31 cellular contexts compared by ENCODE assay signal in genomic region chr2:150762571-150762970, GRCh38.
"Had no signal": no experiment of that assay in that cellular context is flagged by ENCODE, and none has a peak within 500 bp of the region (broad histone marks: within the 10 kb centered on the region; RNA-seq: fewer than 3 reads in every experiment).

No MANE protein-coding gene starts in this region.

- H3K4me1 Mint-ChIP-seq: activated CD4-positive, alpha-beta memory T cell treated with anti-CD3 and anti-CD28 coated beads, Interleukin-2, amount 10 ng/mL, durations not matched to agents 7 days and 5 days; activated CD4-positive, alpha-beta T cell treated with anti-CD3 and anti-CD28 coated beads, Interleukin-2, amount 10 ng/mL, durations not matched to agents 7 days and 5 days; activated naive CD4-positive, alpha-beta T cell treated with anti-CD3 and anti-CD28 coated beads, Interleukin-2, amount 10 ng/mL, durations not matched to agents 7 days and 5 days; activated naive CD8-positive, alpha-beta T cell treated with anti-CD3 and anti-CD28 coated beads, Interleukin-2, amount 10 ng/mL, durations not matched to agents 7 days and 5 days; central memory CD8-positive, alpha-beta T cell had no signal

- H3K27ac ChIP-seq: ascending aorta, brain microvascular endothelial cell, coronary artery, dorsolateral prefrontal cortex, esophagus muscularis mucosa, foreskin keratinocyte, gastrocnemius medialis, heart left ventricle had no signal

- H3K36me3 Mint-ChIP-seq: activated naive CD4-positive, alpha-beta T cell treated with anti-CD3 and anti-CD28 coated beads, Interleukin-2, amount 10 ng/mL, durations not matched to agents 7 days and 5 days; activated naive CD4-positive, alpha-beta T cell treated with anti-CD3 and anti-CD28 coated beads, Interleukin-2, amount 50 U/mL, for 72 hours; activated naive CD8-positive, alpha-beta T cell treated with anti-CD3 and anti-CD28 coated beads, Interleukin-2, amount 10 ng/mL, durations not matched to agents 7 days and 5 days had no signal

- H3K27me3 Mint-ChIP-seq: activated CD4-positive, alpha-beta memory T cell treated with anti-CD3 and anti-CD28 coated beads, Interleukin-2, amount 10 ng/mL, durations not matched to agents 7 days and 5 days; activated CD4-positive, alpha-beta T cell treated with anti-CD3 and anti-CD28 coated beads, Interleukin-2, amount 10 ng/mL, durations not matched to agents 7 days and 5 days; activated naive CD4-positive, alpha-beta T cell treated with anti-CD3 and anti-CD28 coated beads, Interleukin-2, amount 10 ng/mL, durations not matched to agents 7 days and 5 days; activated naive CD8-positive, alpha-beta T cell treated with anti-CD3 and anti-CD28 coated beads, Interleukin-2, amount 10 ng/mL, durations not matched to agents 7 days and 5 days; activated T-cell treated with anti-CD3 and anti-CD28 coated beads, Interleukin-2, amount 50 U/mL, for 24 hours; central memory CD8-positive, alpha-beta T cell; dendritic cell treated with granulocyte-macrophage colony-stimulating factor and Interleukin-4, amounts not matched to agents 40 ng/mL and 50 ng/mL, for 4 days had no signal

- H3K4me1 ChIP-seq: esophagus muscularis mucosa, foreskin keratinocyte, gastrocnemius medialis, heart left ventricle had no signal

- FAIRE-seq: bronchial epithelial cell had no signal

- H3K9me3 ChIP-seq: ascending aorta, esophagus muscularis mucosa, gastrocnemius medialis, heart left ventricle had no signal

- DNase-seq: activated CD4-positive, alpha-beta memory T cell treated with anti-CD3 and anti-CD28 coated beads, Interleukin-2, amount 10 ng/mL, durations not matched to agents 7 days and 5 days; activated CD4-positive, alpha-beta T cell treated with anti-CD3 and anti-CD28 coated beads for 4 hours; activated CD4-positive, alpha-beta T cell treated with anti-CD3 and anti-CD28 coated beads, Interleukin-2, amount 10 ng/mL, durations not matched to agents 7 days and 5 days; activated CD4-positive, alpha-beta T cell treated with anti-CD3 and anti-CD28 coated beads, Interleukin-2, amount 50 U/mL, for 4 hours; activated CD4-positive, CD25-positive, alpha-beta regulatory T cell; activated CD4-positive, CD25-positive, alpha-beta regulatory T cell treated with anti-CD3 and anti-CD28 coated beads, Interleukin-2, amount 50 U/mL, for 72 hours; activated CD8-positive, alpha-beta memory T cell treated with anti-CD3 and anti-CD28 coated beads, Interleukin-2, amount 50 U/mL, for 48 hours; activated gamma-delta T cell; activated naive CD4-positive, alpha-beta T cell; activated naive CD4-positive, alpha-beta T cell treated with anti-CD3 and anti-CD28 coated beads, Interleukin-2, amount 10 ng/mL, durations not matched to agents 7 days and 5 days; activated naive CD8-positive, alpha-beta T cell treated with anti-CD3 and anti-CD28 coated beads, Interleukin-2, amount 10 ng/mL, durations not matched to agents 7 days and 5 days; activated T-cell treated with anti-CD3 and anti-CD28 coated beads for 4 hours; activated T-cell treated with anti-CD3 and anti-CD28 coated beads, Interleukin-2, amount 50 U/mL, for 24 hours; activated T-cell treated with anti-CD3 and anti-CD28 coated beads, Interleukin-2, amount 50 U/mL, for 72 hours; brain microvascular endothelial cell; dorsolateral prefrontal cortex; effector memory CD4-positive, alpha-beta T cell; endodermal cell; erythroblast; foreskin keratinocyte; gastrocnemius medialis; glutamatergic neuron; heart left ventricle; T-helper 2 cell had no signal

- H3K9me3 Mint-ChIP-seq: activated CD4-positive, alpha-beta T cell treated with anti-CD3 and anti-CD28 coated beads, Interleukin-2, amount 10 ng/mL, durations not matched to agents 7 days and 5 days; activated naive CD4-positive, alpha-beta T cell treated with anti-CD3 and anti-CD28 coated beads, Interleukin-2, amount 10 ng/mL, durations not matched to agents 7 days and 5 days; activated T-cell treated with anti-CD3 and anti-CD28 coated beads, Interleukin-2, amount 50 U/mL, for 24 hours; endodermal cell had no signal

- H3K4me3 ChIP-seq: ascending aorta, coronary artery, dorsolateral prefrontal cortex, esophagus muscularis mucosa, gastrocnemius medialis, heart left ventricle had no signal

- H3K4me3 Mint-ChIP-seq: activated CD4-positive, alpha-beta memory T cell treated with anti-CD3 and anti-CD28 coated beads, Interleukin-2, amount 10 ng/mL, durations not matched to agents 7 days and 5 days; activated CD4-positive, alpha-beta T cell treated with anti-CD3 and anti-CD28 coated beads, Interleukin-2, amount 10 ng/mL, durations not matched to agents 7 days and 5 days; activated naive CD4-positive, alpha-beta T cell treated with anti-CD3 and anti-CD28 coated beads, Interleukin-2, amount 10 ng/mL, durations not matched to agents 7 days and 5 days; activated naive CD8-positive, alpha-beta T cell treated with anti-CD3 and anti-CD28 coated beads, Interleukin-2, amount 10 ng/mL, durations not matched to agents 7 days and 5 days; activated T-cell treated with anti-CD3 and anti-CD28 coated beads, Interleukin-2, amount 50 U/mL, for 24 hours; activated T-cell treated with anti-CD3 and anti-CD28 coated beads, Interleukin-2, amount 50 U/mL, for 72 hours; central memory CD8-positive, alpha-beta T cell; dendritic cell treated with granulocyte-macrophage colony-stimulating factor and Interleukin-4, amounts not matched to agents 40 ng/mL and 50 ng/mL, for 4 days; endodermal cell had no signal

- H3K36me3 ChIP-seq: ascending aorta, brain microvascular endothelial cell, esophagus muscularis mucosa, gastrocnemius medialis, heart left ventricle had no signal

- H3K27ac Mint-ChIP-seq: activated CD4-positive, alpha-beta memory T cell treated with anti-CD3 and anti-CD28 coated beads, Interleukin-2, amount 10 ng/mL, durations not matched to agents 7 days and 5 days; activated CD4-positive, alpha-beta T cell treated with anti-CD3 and anti-CD28 coated beads, Interleukin-2, amount 10 ng/mL, durations not matched to agents 7 days and 5 days; activated naive CD4-positive, alpha-beta T cell treated with anti-CD3 and anti-CD28 coated beads, Interleukin-2, amount 10 ng/mL, durations not matched to agents 7 days and 5 days; activated naive CD4-positive, alpha-beta T cell treated with anti-CD3 and anti-CD28 coated beads, Interleukin-2, amount 50 U/mL, for 72 hours; activated naive CD8-positive, alpha-beta T cell treated with anti-CD3 and anti-CD28 coated beads, Interleukin-2, amount 10 ng/mL, durations not matched to agents 7 days and 5 days; activated T-cell treated with anti-CD3 and anti-CD28 coated beads, Interleukin-2, amount 50 U/mL, for 24 hours; activated T-cell treated with anti-CD3 and anti-CD28 coated beads, Interleukin-2, amount 50 U/mL, for 72 hours; dendritic cell treated with granulocyte-macrophage colony-stimulating factor and Interleukin-4, amounts not matched to agents 40 ng/mL and 50 ng/mL, for 4 days; endodermal cell had no signal

- H3K27me3 ChIP-seq: ascending aorta, brain microvascular endothelial cell, esophagus muscularis mucosa, foreskin keratinocyte, gastrocnemius medialis, heart left ventricle had no signal

- ATAC-seq: activated naive CD4-positive, alpha-beta T cell treated with anti-CD3 and anti-CD28 coated beads, Interleukin-2, amount 50 U/mL, for 72 hours; activated T-cell treated with anti-CD3 and anti-CD28 coated beads, Interleukin-2, amount 50 U/mL, for 72 hours; foreskin keratinocyte; gastrocnemius medialis; heart left ventricle had no signal
